ENCODE assay signal across 9 cellular contexts in genomic region chr1:45843474-45843905, GRCh38. TPM values are rescaled to one million over a fixed set of nuclear protein-coding genes. Genes with fewer than 3 reads are reported as not detected.
DNase-seq lines count a peak whose midpoint lies in the region; ATAC-seq, FAIRE-seq and TF ChIP-seq lines count a peak whose summit lies in the region.
"Had no signal": no experiment of that assay in that cellular context is flagged by ENCODE, and none has a peak within 500 bp of the region (broad histone marks: within the 10 kb centered on the region; RNA-seq: fewer than 3 reads in every experiment).

No MANE protein-coding gene starts in this region.

- POLR2A ChIA-PET in activated CD4-positive, alpha-beta memory T cell treated with anti-CD3 and anti-CD28 coated beads, Interleukin-2, amount 10 ng/mL, durations not matched to agents 7 days and 5 days (lab: Charles Lee): interaction anchor here (1.0 to 2.0 kb wide), 3 partner anchors 18 to 158 kb away, joined by 3 to 5 read pairs (median 4); partner anchors contain the start of gene GPBP1L1

- H3K9me3 Mint-ChIP-seq in IgD-negative memory B cell: no peaks in the 10 kb centered on the region
- no peaks in the 10 kb centered on the region for H3K9me3 Mint-ChIP-seq in activated CD4-positive, alpha-beta memory T cell treated with anti-CD3 and anti-CD28 coated beads, Interleukin-2, amount 10 ng/mL, durations not matched to agents 7 days and 5 days

- no peaks in the 10 kb centered on the region for H3K4me1 ChIP-seq in kidney (ENCODE audit: control insufficient read depth in 1 of 2, insufficient read depth in 1 of 2, low read depth in 1 of 2, low read length in 2 of 2)

- H3K36me3 Mint-ChIP-seq in IgD-negative memory B cell: peaks cover 5% of the 10 kb centered on the region
- peaks cover 11% of the 10 kb centered on the region for H3K36me3 Mint-ChIP-seq in activated CD4-positive, alpha-beta memory T cell treated with anti-CD3 and anti-CD28 coated beads, Interleukin-2, amount 10 ng/mL, durations not matched to agents 7 days and 5 days (ENCODE audit: low read depth)

- H3K9ac ChIP-seq in kidney (ENCODE audit: low read length in 2 of 2): no peak overlapping the region

- peaks cover 3% of the 10 kb centered on the region for H3K27me3 Mint-ChIP-seq in IgD-negative memory B cell
- H3K27me3 Mint-ChIP-seq in activated CD4-positive, alpha-beta memory T cell treated with anti-CD3 and anti-CD28 coated beads, Interleukin-2, amount 10 ng/mL, durations not matched to agents 7 days and 5 days: no peaks in the 10 kb centered on the region

- peak overlapping the region in 1 of 4 donors; percentile 34 for H3K4me3 Mint-ChIP-seq in IgD-negative memory B cell
- H3K4me3 Mint-ChIP-seq in activated CD4-positive, alpha-beta memory T cell treated with anti-CD3 and anti-CD28 coated beads, Interleukin-2, amount 10 ng/mL, durations not matched to agents 7 days and 5 days: peak overlapping the region; percentile 3

- H3K27ac ChIP-seq in kidney (ENCODE audit: low read depth in 2 of 2, low read length in 2 of 2): no peak overlapping the region

- no peak overlapping the region for H3K4me3 ChIP-seq in kidney (ENCODE audit: low read length in 2 of 2)

- DNase-seq in CD1c-positive myeloid dendritic cell (ENCODE audit: extremely low spot score): peak; percentile 24
- DNase-seq in activated CD4-positive, alpha-beta memory T cell treated with anti-CD3 and anti-CD28 coated beads, Interleukin-2, amount 10 ng/mL, durations not matched to agents 7 days and 5 days: no peak
- DNase-seq in kidney: no peak
- DNase-seq in GM19240 (ENCODE audit: insufficient read length, low spot score): no peak
- DNase-seq in GM19238 (ENCODE audit: insufficient read length, low spot score): no peak
- DNase-seq: central memory CD4-positive, alpha-beta T cell had no signal

- no peaks in the 10 kb centered on the region for H3K9me3 ChIP-seq in kidney (ENCODE audit: control insufficient read depth in 1 of 2, low read length in 2 of 2)

- peak; percentile 24 for TF ChIP-seq CTCF in kidney (IDR thresholded peaks at IDR 0.05; ENCODE audit: borderline replicate concordance, extremely low read depth, insufficient read depth)

- H3K27ac Mint-ChIP-seq in IgD-negative memory B cell: peak overlapping the region in 2 of 3 donors; percentile 1 to 5
- H3K27ac Mint-ChIP-seq in activated CD4-positive, alpha-beta memory T cell treated with anti-CD3 and anti-CD28 coated beads, Interleukin-2, amount 10 ng/mL, durations not matched to agents 7 days and 5 days: peak overlapping the region; percentile 64

- no peaks in the 10 kb centered on the region for H3K36me3 ChIP-seq in kidney (ENCODE audit: control insufficient read depth in 1 of 2, insufficient read depth in 2 of 2, low read length in 2 of 2)

- H3K4me1 Mint-ChIP-seq in IgD-negative memory B cell: peaks cover 5 to 10% (median 7%) of the 10 kb centered on the region in 3 donors
- peaks cover 18% of the 10 kb centered on the region for H3K4me1 Mint-ChIP-seq in activated CD4-positive, alpha-beta memory T cell treated with anti-CD3 and anti-CD28 coated beads, Interleukin-2, amount 10 ng/mL, durations not matched to agents 7 days and 5 days

- CTCF ChIA-PET in activated CD4-positive, alpha-beta memory T cell treated with anti-CD3 and anti-CD28 coated beads, Interleukin-2, amount 10 ng/mL, durations not matched to agents 7 days and 5 days (lab: Charles Lee): interaction anchor here (0.5 to 1.5 kb wide), 5 partner anchors 49 to 244 kb away, joined by 3 to 5 read pairs (median 3); partner anchors contain the start of gene GPBP1L1

- intact Hi-C loops in kidney (cut with DNase I): no loop called here

- no peak for FAIRE-seq in kidney (lab: Jason Lieb, UNC)

- no peak for ATAC-seq in GM19395 (IDR thresholded peaks at IDR 0.05; ENCODE audit: unreplicated experiment)
- ATAC-seq in HG03571 (IDR thresholded peaks at IDR 0.05; ENCODE audit: unreplicated experiment): no peak

RNA-seq across cellular contexts. Expression of gene MAST2, which starts 40.1 kb away (rescaled TPM):
- 3.1 TPM for polyA plus RNA-seq in IgD-negative memory B cell
- 10 to 100 TPM; 25.4 to 27.8 TPM for total RNA-seq in activated CD4-positive, alpha-beta memory T cell treated with anti-CD3 and anti-CD28 coated beads, Interleukin-2, amount 10 ng/mL, durations not matched to agents 7 days and 5 days
- 17.9 TPM for total RNA-seq in kidney
- polyA plus RNA-seq in kidney (ENCODE audit: insufficient read depth, low read depth, low replicate concordance): 7.6 TPM
